Comparison of ENCODE assay signal across 2 cellular contexts in genomic region chr7:136878878-136879277, GRCh38.
TF ChIP-seq lines count a peak whose summit lies in the region.

No MANE protein-coding gene starts in this region.

TF ChIP-seq in SK-N-SH treated with all-trans-retinoic acid at 6 μM for 48 hours, 23 proteins besides CTCF, POLR2A, EP300 and RAD21 (continued from another document):
- no peak for TF ChIP-seq CSRNP3 (CRISPR knock-in tag; IDR thresholded peaks at IDR 0.05)
- no peak for TF ChIP-seq GLIS3 (CRISPR knock-in tag; IDR thresholded peaks at IDR 0.05)
- TF ChIP-seq TOX (CRISPR knock-in tag; IDR thresholded peaks at IDR 0.05; ENCODE audit: borderline replicate concordance), result no peak

TF ChIP-seq in SK-N-SH, 30 proteins besides CTCF, POLR2A, EP300 and RAD21:
- TF ChIP-seq USF2 (IDR thresholded peaks at IDR 0.05; ENCODE audit: borderline replicate concordance, low read depth, low read length) (no peak), RFX5 (IDR thresholded peaks at IDR 0.05; ENCODE audit: low read length) (no peak), REST (IDR thresholded peaks at IDR 0.05; ENCODE audit: low read depth, low read length) (no peak), NRF1 (IDR thresholded peaks at IDR 0.05; ENCODE audit: low read depth, low read length) (no peak)
